In genomic region chr12:66188584-66189475, GRCh38 we compare ENCODE assay signal across 8 cellular contexts. TPM values are rescaled to one million over a fixed set of nuclear protein-coding genes. Genes with fewer than 3 reads are reported as not detected.
DNase-seq lines count a peak whose midpoint lies in the region; ATAC-seq, FAIRE-seq and TF ChIP-seq lines count a peak whose summit lies in the region.

TSS of gene IRAK3 (plus strand) at chr12:66189214. CDS start at chr12:66189300, 86 bp downstream.

- H3K36me3 Mint-ChIP-seq in activated T-cell treated with anti-CD3 and anti-CD28 coated beads, Interleukin-2, amount 50 U/mL, for 4 hours (ENCODE audit: insufficient read depth), result peaks cover 4% of the 10 kb centered on the region
- peaks cover 6% of the 10 kb centered on the region for H3K36me3 Mint-ChIP-seq in nephron progenitor cell (ENCODE audit: low read depth)

- H3K36me3 ChIP-seq in MG63, result no peaks in the 10 kb centered on the region
- no peaks in the 10 kb centered on the region for H3K36me3 ChIP-seq in upper lobe of right lung

- TF ChIP-seq POLR2A in H54 (IDR thresholded peaks at IDR 0.05; ENCODE audit: low read depth, low read length), result no peak

- peaks cover 63% of the 10 kb centered on the region for H3K27me3 Mint-ChIP-seq in activated T-cell treated with anti-CD3 and anti-CD28 coated beads, Interleukin-2, amount 50 U/mL, for 4 hours (ENCODE audit: low read depth)
- H3K27me3 Mint-ChIP-seq in nephron progenitor cell (ENCODE audit: low read depth, poor library complexity), result peaks cover 63% of the 10 kb centered on the region

- TF ChIP-seq CTCF in GM12865 (IDR thresholded peaks at IDR 0.05; ENCODE audit: insufficient read depth, low read depth, low read length, missing control alignments) (no peak), fibroblast of the aortic adventitia (IDR thresholded peaks at IDR 0.05; ENCODE audit: insufficient read depth, low read length) (no peak), nephron progenitor cell (IDR thresholded peaks at IDR 0.05) (no peak), upper lobe of right lung (IDR thresholded peaks at IDR 0.05) (no peak)

- no peaks in the 10 kb centered on the region for H3K27me3 ChIP-seq in MG63
- H3K27me3 ChIP-seq in upper lobe of right lung, result no peaks in the 10 kb centered on the region

- H3K27ac Mint-ChIP-seq in nephron progenitor cell, result no peak within 1 kb of the TSS

- peaks cover 15% of the 10 kb centered on the region for H3K4me1 Mint-ChIP-seq in activated T-cell treated with anti-CD3 and anti-CD28 coated beads, Interleukin-2, amount 50 U/mL, for 4 hours (ENCODE audit: low read depth)
- H3K4me1 Mint-ChIP-seq in nephron progenitor cell, result no peaks in the 10 kb centered on the region

- H3K9me3 ChIP-seq in MG63 (no peaks in the 10 kb centered on the region), upper lobe of right lung (no peaks in the 10 kb centered on the region)

- peaks cover 9% of the 10 kb centered on the region for H3K9me3 Mint-ChIP-seq in activated T-cell treated with anti-CD3 and anti-CD28 coated beads, Interleukin-2, amount 50 U/mL, for 4 hours
- peaks cover 22% of the 10 kb centered on the region for H3K9me3 Mint-ChIP-seq in nephron progenitor cell

- peak within 1 kb of the TSS; percentile 74 for H3K4me3 Mint-ChIP-seq in activated T-cell treated with anti-CD3 and anti-CD28 coated beads, Interleukin-2, amount 50 U/mL, for 4 hours
- peak within 1 kb of the TSS; percentile 70 for H3K4me3 Mint-ChIP-seq in nephron progenitor cell

- H3K27ac ChIP-seq in upper lobe of right lung, result peak within 1 kb of the TSS; percentile 94

- intact Hi-C loops in upper lobe of right lung (cut with DNase I), result no loop called here

- DNase-seq in GM12865 (ENCODE audit: low read depth) (peak; percentile 38), MG63 (peak; percentile 62), fibroblast of the aortic adventitia (ENCODE audit: low read depth) (peak; percentile 41), nephron progenitor cell (peak; percentile 55), upper lobe of right lung (peak; percentile 96), H54 (ENCODE audit: insufficient read length, low spot score) (no peak)
- DNase-seq in activated T-cell treated with anti-CD3 and anti-CD28 coated beads, Interleukin-2, amount 50 U/mL, for 4 hours, result no peak

- ATAC-seq in GM21717 (IDR thresholded peaks at IDR 0.05; ENCODE audit: unreplicated experiment), result peak; percentile 50
- peak; percentile 82 to 83 for ATAC-seq in activated T-cell treated with anti-CD3 and anti-CD28 coated beads, Interleukin-2, amount 50 U/mL, for 4 hours
- peak; percentile 97 for ATAC-seq in upper lobe of right lung

- peaks cover 30% of the 10 kb centered on the region for H3K4me1 ChIP-seq in upper lobe of right lung

- FAIRE-seq in H54 (lab: Jason Lieb, UNC), result no peak

- H3K4me3 ChIP-seq in GM12865 (ENCODE audit: low read depth, low read length), result peak within 1 kb of the TSS; percentile 47
- H3K4me3 ChIP-seq in MG63, result peak within 1 kb of the TSS; percentile 54
- H3K4me3 ChIP-seq in fibroblast of the aortic adventitia (ENCODE audit: low read depth, low read length), result peak within 1 kb of the TSS; percentile 65
- peak within 1 kb of the TSS; percentile 66 for H3K4me3 ChIP-seq in upper lobe of right lung

RNA-seq across cellular contexts. Expression of gene IRAK3, which starts in this region (rescaled TPM):
- total RNA-seq in MG63 (2014; rRNA removed; shearing (Covaris generic); ENCODE audit: low replicate concordance), result 2.3 and 4.6 TPM in 2 replicates
- under 1 TPM; 0.13 to 0.22 (median 0.18) TPM for total RNA-seq in activated T-cell treated with anti-CD3 and anti-CD28 coated beads, Interleukin-2, amount 50 U/mL, for 4 hours
- total RNA-seq in fibroblast of the aortic adventitia (ENCODE audit: low replicate concordance), result 20.0 and 21.4 TPM in 2 replicates
- total RNA-seq in upper lobe of right lung, result 44.6 TPM

Comparison
In these comparisons a context has a peak if more than half of its experiments do, and no peak if none do; other contexts are left out.
1. Peak in ATAC-seq in activated T-cell treated with anti-CD3 and anti-CD28 coated beads, Interleukin-2, amount 50 U/mL, for 4 hours; RNA of the gene not detected or under 1 TPM.
2. DNase-seq: peak in GM12865 (single experiment), MG63 (single experiment), fibroblast of the aortic adventitia (single experiment), nephron progenitor cell (single experiment) and upper lobe of right lung (single experiment); none in activated T-cell treated with anti-CD3 and anti-CD28 coated beads, Interleukin-2, amount 50 U/mL, for 4 hours (single experiment) and H54 (single experiment).
3. Peak in every context shown above with its lines, with median percentiles within 50 percentile points of each other: H3K4me3 ChIP-seq and ATAC-seq.